In the genomic region with DNA sequence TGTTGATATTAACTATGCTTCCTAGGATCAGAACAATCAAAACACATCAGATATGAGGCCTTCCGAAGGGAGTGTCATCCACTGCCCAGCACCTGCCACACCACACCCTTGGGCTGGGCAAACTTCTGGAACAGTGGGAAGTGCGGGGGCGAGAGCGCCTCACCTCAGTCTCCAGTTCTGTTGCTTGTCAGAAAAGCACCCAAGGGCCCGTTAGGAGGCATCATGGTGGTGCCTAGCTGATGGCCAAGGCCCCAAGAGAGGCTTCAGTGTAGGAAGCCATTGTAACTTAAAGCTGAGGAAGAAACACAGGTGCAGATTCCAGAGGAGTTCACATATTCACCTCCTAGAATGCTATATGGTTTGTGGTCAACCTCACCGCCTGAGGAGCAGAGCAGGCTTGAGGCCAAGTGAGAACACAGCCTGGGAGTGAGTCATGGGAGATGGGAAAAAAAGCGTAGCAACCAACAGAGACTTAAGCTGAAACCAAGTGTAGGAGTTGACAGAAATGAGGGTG, we compare ENCODE assay signal across 8 cellular contexts.
DNase-seq lines count a peak whose midpoint lies in the region; ATAC-seq and TF ChIP-seq lines count a peak whose summit lies in the region.

No MANE protein-coding gene starts in this region.

- H3K4me3 Mint-ChIP-seq in neural progenitor cell: no peak overlapping the region
- no peak overlapping the region for H3K4me3 Mint-ChIP-seq in naive thymus-derived CD8-positive, alpha-beta T cell

- H3K27ac Mint-ChIP-seq in neural progenitor cell: no peak overlapping the region
- H3K27ac Mint-ChIP-seq in naive thymus-derived CD8-positive, alpha-beta T cell: peak overlapping the region in 1 of 10 donors; percentile 28

- no peaks in the 10 kb centered on the region for H4K20me1 ChIP-seq in neural progenitor cell (ENCODE audit: low read depth)

- H3K9ac ChIP-seq in neural progenitor cell: no peak overlapping the region

- POLR2A ChIA-PET in naive thymus-derived CD8-positive, alpha-beta T cell (lab: Charles Lee): no interaction called here

- no peak overlapping the region for H2AFZ ChIP-seq in neural progenitor cell (replicated peaks)

- H3K27ac ChIP-seq in caudate nucleus (ENCODE audit: low read depth, low read length): peak overlapping the region; percentile 71
- H3K27ac ChIP-seq in neural progenitor cell: no peak overlapping the region

- no peaks in the 10 kb centered on the region for H3K36me3 ChIP-seq in neural progenitor cell

- H3K27me3 Mint-ChIP-seq in neural progenitor cell (ENCODE audit: insufficient read depth, low read depth): peaks cover 4% of the 10 kb centered on the region
- peaks cover 0 to 14% (median 11%) of the 10 kb centered on the region in 5 donors for H3K27me3 Mint-ChIP-seq in naive thymus-derived CD8-positive, alpha-beta T cell

- no peaks in the 10 kb centered on the region for H3K27me3 ChIP-seq in neural progenitor cell

- ATAC-seq in GM18517 (IDR thresholded peaks at IDR 0.05; ENCODE audit: unreplicated experiment) (no peak), HG03025 (IDR thresholded peaks at IDR 0.05; ENCODE audit: low FRiP score, unreplicated experiment) (no peak)
- ATAC-seq in naive thymus-derived CD8-positive, alpha-beta T cell: no peak

- H3K4me2 ChIP-seq in neural progenitor cell: no peak overlapping the region

- no peaks in the 10 kb centered on the region for H3F3A ChIP-seq in neural progenitor cell (ENCODE audit: low read depth)

- no peak overlapping the region for H3K4me3 ChIP-seq in neural progenitor cell

- no peak for TF ChIP-seq CTCF in neural progenitor cell (IDR thresholded peaks at IDR 0.05)

- H3K4me1 ChIP-seq in neural progenitor cell: no peaks in the 10 kb centered on the region

- H3K4me1 Mint-ChIP-seq in neural progenitor cell: peaks cover 3% of the 10 kb centered on the region
- peaks cover 0 to 5% (median 2%) of the 10 kb centered on the region in 4 donors for H3K4me1 Mint-ChIP-seq in naive thymus-derived CD8-positive, alpha-beta T cell

- H3K9me3 Mint-ChIP-seq in neural progenitor cell: no peaks in the 10 kb centered on the region
- no peaks in the 10 kb centered on the region for H3K9me3 Mint-ChIP-seq in naive thymus-derived CD8-positive, alpha-beta T cell

- DNase-seq in COLO829 (ENCODE audit: low spot score) (peak; percentile 72), MV-4-11 (lab: John Stamatoyannopoulos, UW) (peak; percentile 83), caudate nucleus (lab: John Stamatoyannopoulos, UW) (peak in 13 of 61 donors; percentile 10 to 76 (median 26)), putamen (ENCODE audit: low spot score) (peak; percentile 47), neural progenitor cell (ENCODE audit: low spot score) (no peak)
- DNase-seq in naive thymus-derived CD8-positive, alpha-beta T cell: no peak

- no peaks in the 10 kb centered on the region for H3K79me2 ChIP-seq in neural progenitor cell (ENCODE audit: low read depth)

- H3K9me3 ChIP-seq in neural progenitor cell (ENCODE audit: low read depth): no peaks in the 10 kb centered on the region

- no peaks in the 10 kb centered on the region for H3K36me3 Mint-ChIP-seq in neural progenitor cell
- H3K36me3 Mint-ChIP-seq in naive thymus-derived CD8-positive, alpha-beta T cell: no peaks in the 10 kb centered on the region

Comparison
In these comparisons a context has a peak if more than half of its experiments do, and no peak if none do; other contexts are left out.
1. DNase-seq: peak in COLO829 (single experiment), MV-4-11 (single experiment) and putamen (single experiment); none in neural progenitor cell (single experiment) and naive thymus-derived CD8-positive, alpha-beta T cell (0 of 10).